ENCODE assay signal across 8 cellular contexts in genomic region chr10:44217274-44217820, GRCh38.
"Had no signal": no experiment of that assay in that cellular context is flagged by ENCODE, and none has a peak within 500 bp of the region (broad histone marks: within the 10 kb centered on the region; RNA-seq: fewer than 3 reads in every experiment).

No MANE protein-coding gene starts in this region.

- FAIRE-seq: H1, H54, HTR-8/SVneo, K562 had no signal

- ATAC-seq: GM23338, K562 had no signal

- DNase-seq: H9, HCEC 1CT, IMR-90 had no signal

- H3K4me3 ChIP-seq: GM23338, K562 had no signal
